In the genomic region with DNA sequence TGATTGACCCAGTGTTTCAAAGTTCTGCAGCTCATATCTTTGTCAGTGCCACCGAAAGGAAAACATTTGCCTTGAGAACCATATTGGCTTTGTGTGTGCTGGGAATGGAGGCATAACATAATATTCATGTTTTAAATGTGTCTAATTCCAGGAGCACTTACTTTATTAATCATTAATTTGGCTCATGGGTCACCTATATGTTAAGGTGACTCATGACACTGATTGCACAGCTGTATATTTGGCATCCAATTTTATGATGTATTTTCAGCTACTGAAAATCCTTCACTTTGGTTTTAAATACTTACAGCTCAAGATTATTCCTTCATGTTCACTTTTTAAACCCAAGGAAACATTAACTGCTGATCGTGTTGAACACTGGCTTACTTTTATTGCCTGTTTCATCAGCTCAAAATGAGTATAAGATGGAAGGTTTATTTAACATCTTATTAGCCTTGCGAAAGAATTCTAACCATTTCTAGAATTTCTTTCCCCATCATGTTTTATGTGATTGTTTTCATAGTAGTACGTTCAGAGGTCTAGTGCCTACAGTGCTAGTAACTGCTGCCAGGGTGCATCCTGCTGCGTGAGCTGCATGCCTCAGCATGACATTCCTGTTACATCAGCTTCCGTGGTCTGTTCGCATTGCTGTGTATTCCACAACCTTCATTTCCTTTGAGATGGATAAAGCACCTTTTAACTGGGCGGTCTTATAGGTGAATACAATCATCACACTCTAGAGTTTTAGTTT, we compare ENCODE assay signal across 14 cellular contexts.
DNase-seq lines count a peak whose midpoint lies in the region; ATAC-seq and TF ChIP-seq lines count a peak whose summit lies in the region.
"Had no signal": no experiment of that assay in that cellular context is flagged by ENCODE, and none has a peak within 500 bp of the region (broad histone marks: within the 10 kb centered on the region; RNA-seq: fewer than 3 reads in every experiment).

No MANE protein-coding gene starts in this region.

- H3K27ac Mint-ChIP-seq in activated naive CD4-positive, alpha-beta T cell treated with anti-CD3 and anti-CD28 coated beads, Interleukin-2, amount 50 U/mL, for 72 hours = no peak overlapping the region
- H3K27ac Mint-ChIP-seq in activated naive CD8-positive, alpha-beta T cell treated with anti-CD3 and anti-CD28 coated beads for 36 hours = no peak overlapping the region
- H3K27ac Mint-ChIP-seq: CD4-positive, alpha-beta T cell; stimulated activated naive CD8-positive, alpha-beta T cell treated with anti-CD3 and anti-CD28 coated beads, Interleukin-15, Interleukin-2, amounts not matched to agents 100 ng/mL and 50 ng/mL, for 24 hours had no signal

- peak overlapping the region; percentile 95 for H3K27ac ChIP-seq in AG04450 (ENCODE audit: low read depth, low read length)
- H3K27ac ChIP-seq: right lobe of liver had no signal

- ATAC-seq in activated naive CD4-positive, alpha-beta T cell treated with anti-CD3 and anti-CD28 coated beads, Interleukin-2, amount 50 U/mL, for 72 hours = no peak
- ATAC-seq: left cardiac atrium, right lobe of liver had no signal

- POLR2A ChIA-PET in AG04450 (lab: Yijun Ruan, JAX) = interaction anchor here (0.8 to 1.0 kb wide), 3 partner anchors 14 to 63 kb away, joined by 3 read pairs; partner anchors contain the start of gene LRCH3

- no peak overlapping the region for H3K4me3 ChIP-seq in AG04450 (ENCODE audit: low read depth, low read length)
- H3K4me3 ChIP-seq in cardiac fibroblast (replicated peaks in 1 of 2; ENCODE audit: low read depth in 2 of 2, low read length in 2 of 2) = no peak overlapping the region
- H3K4me3 ChIP-seq: right lobe of liver had no signal

- TF ChIP-seq CTCF in AG04450 (IDR thresholded peaks at IDR 0.05; ENCODE audit: low read depth, low read length) (no peak), cardiac fibroblast (IDR thresholded peaks at IDR 0.05; ENCODE audit: low read depth, low read length) (no peak)

- DNase-seq in AG04450 (ENCODE audit: low read depth, low spot score) (peak; percentile 94), HS-5 (ENCODE audit: low read depth) (peak; percentile 85), cardiac fibroblast (ENCODE audit: low read depth in 2 of 2) (peak; percentile 76 to 93), iris pigment epithelial cell (ENCODE audit: low read depth) (peak; percentile 99), hippocampal formation (lab: John Stamatoyannopoulos, UW) (no peak), Kasumi-1 (lab: John Stamatoyannopoulos, UW) (no peak)
- no peak for DNase-seq in activated naive CD4-positive, alpha-beta T cell treated with anti-CD3 and anti-CD28 coated beads, Interleukin-2, amount 50 U/mL, for 72 hours (ENCODE audit: low spot score in 2 of 2)
- no peak for DNase-seq in activated naive CD8-positive, alpha-beta T cell treated with anti-CD3 and anti-CD28 coated beads for 36 hours
- DNase-seq: activated CD4-positive, alpha-beta T cell treated with anti-CD3 and anti-CD28 coated beads for 1 hour; amygdala; CD4-positive, alpha-beta T cell; left cardiac atrium; right lobe of liver had no signal

- peaks cover 7 to 11% of the 10 kb centered on the region in 2 donors for H3K36me3 Mint-ChIP-seq in activated naive CD4-positive, alpha-beta T cell treated with anti-CD3 and anti-CD28 coated beads, Interleukin-2, amount 50 U/mL, for 72 hours
- peaks cover 26% of the 10 kb centered on the region for H3K36me3 Mint-ChIP-seq in activated naive CD8-positive, alpha-beta T cell treated with anti-CD3 and anti-CD28 coated beads for 36 hours

- H3K4me1 Mint-ChIP-seq in activated naive CD8-positive, alpha-beta T cell treated with anti-CD3 and anti-CD28 coated beads for 36 hours = peaks cover 4% of the 10 kb centered on the region

- no peaks in the 10 kb centered on the region for H3K27me3 Mint-ChIP-seq in activated naive CD8-positive, alpha-beta T cell treated with anti-CD3 and anti-CD28 coated beads for 36 hours
- H3K27me3 Mint-ChIP-seq: CD4-positive, alpha-beta T cell; stimulated activated naive CD8-positive, alpha-beta T cell treated with anti-CD3 and anti-CD28 coated beads, Interleukin-15, Interleukin-2, amounts not matched to agents 100 ng/mL and 50 ng/mL, for 24 hours had no signal

- H3K4me3 Mint-ChIP-seq in activated naive CD8-positive, alpha-beta T cell treated with anti-CD3 and anti-CD28 coated beads for 36 hours = no peak overlapping the region
- H3K4me3 Mint-ChIP-seq: CD4-positive, alpha-beta T cell; stimulated activated naive CD8-positive, alpha-beta T cell treated with anti-CD3 and anti-CD28 coated beads, Interleukin-15, Interleukin-2, amounts not matched to agents 100 ng/mL and 50 ng/mL, for 24 hours had no signal

- CTCF ChIA-PET in AG04450 (lab: Charles Lee) = no interaction called here

- H3K9me3 Mint-ChIP-seq in activated naive CD4-positive, alpha-beta T cell treated with anti-CD3 and anti-CD28 coated beads, Interleukin-2, amount 50 U/mL, for 72 hours = no peaks in the 10 kb centered on the region
- no peaks in the 10 kb centered on the region for H3K9me3 Mint-ChIP-seq in activated naive CD8-positive, alpha-beta T cell treated with anti-CD3 and anti-CD28 coated beads for 36 hours
- H3K9me3 Mint-ChIP-seq: CD4-positive, alpha-beta T cell; stimulated activated naive CD8-positive, alpha-beta T cell treated with anti-CD3 and anti-CD28 coated beads, Interleukin-15, Interleukin-2, amounts not matched to agents 100 ng/mL and 50 ng/mL, for 24 hours had no signal

- no peaks in the 10 kb centered on the region for H3K9me3 ChIP-seq in AG04450 (ENCODE audit: control insufficient read depth, insufficient read depth, low read length)
- H3K9me3 ChIP-seq: right lobe of liver had no signal

- no peaks in the 10 kb centered on the region for H3K27me3 ChIP-seq in AG04450 (ENCODE audit: control insufficient read depth, insufficient read depth, low read length)
- H3K27me3 ChIP-seq: right lobe of liver had no signal

Comparison
In these comparisons a context has a peak if more than half of its experiments do, and no peak if none do; other contexts are left out.
1. DNase-seq: peak in AG04450 (single experiment), HS-5 (single experiment), cardiac fibroblast (2 of 2) and iris pigment epithelial cell (single experiment); none in hippocampal formation (0 of 2), Kasumi-1 (0 of 2), activated naive CD4-positive, alpha-beta T cell treated with anti-CD3 and anti-CD28 coated beads, Interleukin-2, amount 50 U/mL, for 72 hours (0 of 2) and activated naive CD8-positive, alpha-beta T cell treated with anti-CD3 and anti-CD28 coated beads for 36 hours (single experiment).